Comparison of ENCODE assay signal across 9 cellular contexts in the genomic region with DNA sequence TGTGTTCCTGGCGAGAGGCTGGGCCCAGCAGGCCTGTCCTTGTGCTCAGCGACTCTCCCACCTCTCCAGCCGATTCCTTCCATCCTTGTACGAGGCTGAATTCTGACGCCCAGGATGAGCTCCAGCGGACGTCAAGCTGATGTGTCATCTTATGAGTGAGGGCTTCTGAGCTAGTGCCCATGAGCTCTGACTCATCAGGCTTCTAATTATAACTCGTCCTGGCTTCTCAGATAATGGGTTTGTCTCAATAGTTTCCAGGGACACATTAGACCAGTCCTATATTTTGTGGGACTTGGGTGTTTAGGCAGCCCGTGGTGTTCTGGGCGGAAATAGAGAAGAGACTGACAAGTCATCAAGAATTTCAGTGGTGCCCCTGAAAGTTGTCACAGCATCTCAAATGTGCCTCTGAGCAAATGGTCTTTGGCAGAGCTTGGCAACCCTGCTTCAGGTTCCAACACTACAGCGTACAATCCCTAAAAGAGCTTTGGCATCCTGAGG.
DNase-seq lines count a peak whose midpoint lies in the region; ATAC-seq and TF ChIP-seq lines count a peak whose summit lies in the region.
"Had no signal": no experiment of that assay in that cellular context is flagged by ENCODE, and none has a peak within 500 bp of the region (broad histone marks: within the 10 kb centered on the region; RNA-seq: fewer than 3 reads in every experiment).

No MANE protein-coding gene starts in this region.

- POLR2A ChIA-PET in activated CD4-positive, alpha-beta memory T cell treated with anti-CD3 and anti-CD28 coated beads, Interleukin-2, amount 10 ng/mL, durations not matched to agents 7 days and 5 days (lab: Charles Lee): interaction anchor here (0.8 to 3.8 kb wide), 19 partner anchors 9 to 205 kb away, joined by 3 to 41 read pairs (median 7); a partner anchor contains a TSS

- TF ChIP-seq EP300 in stomach (IDR thresholded peaks at IDR 0.05): no peak

- peaks cover 43% of the 10 kb centered on the region for H3K36me3 Mint-ChIP-seq in activated CD4-positive, alpha-beta memory T cell treated with anti-CD3 and anti-CD28 coated beads, Interleukin-2, amount 10 ng/mL, durations not matched to agents 7 days and 5 days (ENCODE audit: low read depth)

- peaks cover 64% of the 10 kb centered on the region for H3K9me3 ChIP-seq in BLaER1
- no peaks in the 10 kb centered on the region for H3K9me3 ChIP-seq in stomach
- H3K9me3 ChIP-seq in spleen: peaks cover 0 to 9% (median 5%) of the 10 kb centered on the region in 8 donors

- H3K27ac Mint-ChIP-seq in activated CD4-positive, alpha-beta memory T cell treated with anti-CD3 and anti-CD28 coated beads, Interleukin-2, amount 10 ng/mL, durations not matched to agents 7 days and 5 days: peak overlapping the region; percentile 95

- H3K9me3 Mint-ChIP-seq in activated CD4-positive, alpha-beta memory T cell treated with anti-CD3 and anti-CD28 coated beads, Interleukin-2, amount 10 ng/mL, durations not matched to agents 7 days and 5 days: peaks cover 20% of the 10 kb centered on the region

- H3K4me1 ChIP-seq in BLaER1: peaks cover 52% of the 10 kb centered on the region
- peaks cover 0 to 16% (median 0%) of the 10 kb centered on the region in 4 donors for H3K4me1 ChIP-seq in stomach
- peaks cover 4 to 26% (median 15%) of the 10 kb centered on the region in 6 donors for H3K4me1 ChIP-seq in spleen

- H3K4me1 Mint-ChIP-seq in activated CD4-positive, alpha-beta memory T cell treated with anti-CD3 and anti-CD28 coated beads, Interleukin-2, amount 10 ng/mL, durations not matched to agents 7 days and 5 days: peaks cover 68% of the 10 kb centered on the region

- TF ChIP-seq CTCF in stomach (IDR thresholded peaks at IDR 0.05): no peak
- TF ChIP-seq CTCF in spleen (IDR thresholded peaks at IDR 0.05 in 8 of 11, conservative IDR thresholded peaks at IDR 0.05 in 3 of 11): no peak

- H3K4me3 Mint-ChIP-seq in activated CD4-positive, alpha-beta memory T cell treated with anti-CD3 and anti-CD28 coated beads, Interleukin-2, amount 10 ng/mL, durations not matched to agents 7 days and 5 days: peak overlapping the region; percentile 69

- WGBS in stomach, 5 donors: 55 to 71% (median 65%) methylated on average over 11 of the region's 11 CpGs
- WGBS in spleen, 5 donors: 53 to 63% (median 57%) methylated on average over 11 of the region's 11 CpGs

- H3K9ac ChIP-seq in BLaER1: no peak overlapping the region

- H4K20me1 ChIP-seq in BLaER1: no peaks in the 10 kb centered on the region

- CTCF ChIA-PET in activated CD4-positive, alpha-beta memory T cell treated with anti-CD3 and anti-CD28 coated beads, Interleukin-2, amount 10 ng/mL, durations not matched to agents 7 days and 5 days (lab: Charles Lee): interaction anchor here (0.6 to 3.2 kb wide), 7 partner anchors 10 to 361 kb away, joined by 3 to 18 read pairs (median 4); no protein-coding TSS in a partner anchor

- peak; percentile 98 for DNase-seq in LHCN-M2 (ENCODE audit: low read depth)
- DNase-seq in activated CD4-positive, alpha-beta memory T cell treated with anti-CD3 and anti-CD28 coated beads, Interleukin-2, amount 10 ng/mL, durations not matched to agents 7 days and 5 days: peak; percentile 62
- DNase-seq in Right ventricle myocardium inferior (ENCODE audit: missing footprints): peak; percentile 68
- no peak for DNase-seq in stomach
- DNase-seq in spleen: no peak
- no peak for DNase-seq in NCI-H82 treated with DMSO at 0.1 percent for 48 hours (lab: John Stamatoyannopoulos, UW; ENCODE audit: unreplicated experiment)

- ATAC-seq in Right ventricle myocardium inferior (peak; percentile 86), HG03280 (IDR thresholded peaks at IDR 0.05; ENCODE audit: unreplicated experiment) (no peak)

- H3K27me3 Mint-ChIP-seq in activated CD4-positive, alpha-beta memory T cell treated with anti-CD3 and anti-CD28 coated beads, Interleukin-2, amount 10 ng/mL, durations not matched to agents 7 days and 5 days: peaks cover 5% of the 10 kb centered on the region

- H3K4me2 ChIP-seq in BLaER1: peak overlapping the region; percentile 32

- no peak for TF ChIP-seq POLR2A in stomach (IDR thresholded peaks at IDR 0.05)
- no peak for TF ChIP-seq POLR2A in spleen (IDR thresholded peaks at IDR 0.05)

- H3K27me3 ChIP-seq in BLaER1 (no peaks in the 10 kb centered on the region), stomach (no peaks in the 10 kb centered on the region), spleen (replicated peaks in 1 of 7) (no peaks in the 10 kb centered on the region)
- H3K27me3 ChIP-seq: cardiac muscle cell had no signal

- H3K4me3 ChIP-seq in BLaER1 (no peak overlapping the region), stomach (no peak overlapping the region), spleen (no peak overlapping the region)
- H3K4me3 ChIP-seq: cardiac muscle cell had no signal

- H3K36me3 ChIP-seq in BLaER1: 0 out of 2 replicates have a peak, but pooled peaks cover 4% of the 10 kb centered on the region
- no peaks in the 10 kb centered on the region for H3K36me3 ChIP-seq in stomach
- H3K36me3 ChIP-seq in spleen: no peaks in the 10 kb centered on the region
- H3K36me3 ChIP-seq: cardiac muscle cell had no signal

- no peak overlapping the region for H3K27ac ChIP-seq in BLaER1
- H3K27ac ChIP-seq in stomach: peak overlapping the region in 3 of 5 donors; percentile 13 to 48 (median 26)
- peak overlapping the region in 2 of 8 donors; percentile 5 to 40 for H3K27ac ChIP-seq in spleen
- H3K27ac ChIP-seq: cardiac muscle cell had no signal

- intact Hi-C loops in Right ventricle myocardium inferior (cut with DNase I) (no loop called here), stomach (cut with DNase I; ENCODE audit: low total_unique reads) (no loop called here), spleen (cut with DNase I; ENCODE audit: low total_unique reads) (no loop called here)

Comparison
In these comparisons a context has a peak if more than half of its experiments do, and no peak if none do; other contexts are left out.
1. DNase-seq: peak in LHCN-M2 (single experiment), activated CD4-positive, alpha-beta memory T cell treated with anti-CD3 and anti-CD28 coated beads, Interleukin-2, amount 10 ng/mL, durations not matched to agents 7 days and 5 days (single experiment) and Right ventricle myocardium inferior (single experiment); none in stomach (single experiment), spleen (single experiment) and NCI-H82 treated with DMSO at 0.1 percent for 48 hours (single experiment).